Comparison of ENCODE assay signal across 8 cellular contexts in genomic region chr12:76348079-76348901, GRCh38. TPM values are rescaled to one million over a fixed set of nuclear protein-coding genes. Genes with fewer than 3 reads are reported as not detected.
DNase-seq lines count a peak whose midpoint lies in the region; ATAC-seq and TF ChIP-seq lines count a peak whose summit lies in the region.

BBS10 (minus strand) TSS chr12:76348415; CDS start chr12:76348358, 57 bp downstream.

- no peak within 1 kb of the TSS for H2BK12ac ChIP-seq in trophoblast cell (ENCODE audit: low read length)

- peaks cover 3% of the 10 kb centered on the region for H3K4me1 ChIP-seq in cardiac muscle cell (ENCODE audit: low read depth)
- peaks cover 3% of the 10 kb centered on the region in 2 experiments for H3K4me1 ChIP-seq in trophoblast cell (ENCODE audit: control insufficient read depth in 1 of 2, insufficient read depth in 2 of 2, low read length in 2 of 2)
- peaks cover 3 to 19% (median 11%) of the 10 kb centered on the region in 4 donors for H3K4me1 ChIP-seq in transverse colon

- peak; percentile 99 for ATAC-seq in HG02610 (IDR thresholded peaks at IDR 0.05; ENCODE audit: unreplicated experiment)

- WGBS in trophoblast cell (ENCODE audit: extremely low coverage, insufficient coverage, insufficient read length): no CpG with 5 or more reads among the region's 49 CpGs
- WGBS in transverse colon (ENCODE audit: low coverage in 1 of 2), 2 donors: 4% methylated on average over 39 of the region's 49 CpGs; no CpG with 5 or more reads in 1 of the 2 donors

- H3K4me3 ChIP-seq in GM12864 (ENCODE audit: low read depth, low read length) (peak within 1 kb of the TSS; percentile 73), cardiac muscle cell (peak within 1 kb of the TSS; percentile 87), trophoblast cell (ENCODE audit: low read depth, low read length) (peak within 1 kb of the TSS; percentile 98), transverse colon (peak within 1 kb of the TSS; percentile 51 to 71 (median 68))

- TF ChIP-seq CTCF in GM12864 (IDR thresholded peaks at IDR 0.05; ENCODE audit: low read depth, low read length, missing control alignments) (peak; percentile 36), cardiac muscle cell (IDR thresholded peaks at IDR 0.05; ENCODE audit: low read depth, low read length) (peak; percentile 58), transverse colon (IDR thresholded peaks at IDR 0.05) (peak in 4 of 5 experiments; percentile 14 to 54 (median 30))

- no peaks in the 10 kb centered on the region for H3K9me3 ChIP-seq in cardiac muscle cell (ENCODE audit: low read depth)
- no peaks in the 10 kb centered on the region for H3K9me3 ChIP-seq in trophoblast cell (ENCODE audit: insufficient read depth, low read depth, low read length)
- H3K9me3 ChIP-seq in transverse colon: no peaks in the 10 kb centered on the region

- peaks cover 4% of the 10 kb centered on the region for H3K79me2 ChIP-seq in trophoblast cell (ENCODE audit: control insufficient read depth, insufficient read depth, low read length, poor library complexity)

- peak within 1 kb of the TSS; percentile 99 for H3K4me2 ChIP-seq in trophoblast cell (ENCODE audit: low read length)

- H2BK5ac ChIP-seq in trophoblast cell (ENCODE audit: low read depth, low read length, poor library complexity): peak within 1 kb of the TSS; percentile 42

- H3K18ac ChIP-seq in trophoblast cell (ENCODE audit: low read length): peak within 1 kb of the TSS; percentile 73

- peak within 1 kb of the TSS; percentile 96 for H3K9ac ChIP-seq in trophoblast cell (ENCODE audit: low read length)

- in situ Hi-C loops in transverse colon (cut with MboI; ENCODE audit: low pct_ligation_motif_present in 1 of 4, low pct_unique_long_range_greater_than_20kb in 1 of 4, low sequenced_read_pairs in 3 of 4): no loop called here

- H3K36me3 ChIP-seq in cardiac muscle cell: no peaks in the 10 kb centered on the region
- H3K36me3 ChIP-seq in trophoblast cell (ENCODE audit: control insufficient read depth in 1 of 2, insufficient read depth in 2 of 2, low read length in 2 of 2): no peaks in the 10 kb centered on the region
- H3K36me3 ChIP-seq in transverse colon: no peaks in the 10 kb centered on the region

- H4K91ac ChIP-seq in trophoblast cell (ENCODE audit: low read depth, low read length): peak within 1 kb of the TSS; percentile 81

- H2BK120ac ChIP-seq in trophoblast cell (ENCODE audit: insufficient read depth, low read length, poor library complexity): peak within 1 kb of the TSS; percentile 73

- TF ChIP-seq EP300 in transverse colon (IDR thresholded peaks at IDR 0.05; ENCODE audit: low read depth): no peak

- peak within 1 kb of the TSS; percentile 52 for H3K4ac ChIP-seq in trophoblast cell (ENCODE audit: low read depth, low read length)

- DNase-seq in GM12864 (ENCODE audit: low read depth) (peak; percentile 88), NCI-H1092 (lab: John Stamatoyannopoulos, UW) (peak; percentile 76), SKM-1 treated with dmso at 0.1 percent for 144 hours (lab: John Stamatoyannopoulos, UW; ENCODE audit: unreplicated experiment) (peak; percentile 67), cardiac muscle cell (ENCODE audit: low read depth in 1 of 2, low spot score in 1 of 2) (peak; percentile 92 to 96), trophoblast cell (peak; percentile 83 to 86), transverse colon (peak; percentile 91)
- DNase-seq in activated naive CD8-positive, alpha-beta T cell treated with anti-CD3 and anti-CD28 coated beads, Interleukin-2, amount 50 U/mL, for 16 hours (ENCODE audit: low read depth, low spot score): peak; percentile 77

- H3K23ac ChIP-seq in trophoblast cell (ENCODE audit: low read length): no peak within 1 kb of the TSS

- peak within 1 kb of the TSS; percentile 85 for H2AFZ ChIP-seq in trophoblast cell (ENCODE audit: insufficient read depth, low read length, poor library complexity)

- peak within 1 kb of the TSS; percentile 15 for H2AK5ac ChIP-seq in trophoblast cell (ENCODE audit: low read length)

- H4K12ac ChIP-seq in trophoblast cell (ENCODE audit: low read depth, low read length): peak within 1 kb of the TSS; percentile 92

- peak within 1 kb of the TSS; percentile 94 for H3K27ac ChIP-seq in cardiac muscle cell
- peak within 1 kb of the TSS; percentile 59 for H3K27ac ChIP-seq in trophoblast cell (ENCODE audit: low read depth, low read length)
- peak within 1 kb of the TSS; percentile 78 to 89 (median 86) for H3K27ac ChIP-seq in transverse colon

- peak within 1 kb of the TSS; percentile 97 for H4K8ac ChIP-seq in trophoblast cell (ENCODE audit: low read depth, low read length)

- intact Hi-C loops in transverse colon (cut with DNase I; ENCODE audit: low total_unique reads): no loop called here

- H3K79me1 ChIP-seq in trophoblast cell (ENCODE audit: low read length): peaks cover 8% of the 10 kb centered on the region

- TF ChIP-seq POLR2A in transverse colon (IDR thresholded peaks at IDR 0.05): peak; percentile 50

- peak within 1 kb of the TSS; percentile 87 for H3K14ac ChIP-seq in trophoblast cell (ENCODE audit: low read length)

- no peaks in the 10 kb centered on the region for H3K27me3 ChIP-seq in cardiac muscle cell
- H3K27me3 ChIP-seq in trophoblast cell (ENCODE audit: insufficient read depth, low read length): no peaks in the 10 kb centered on the region
- H3K27me3 ChIP-seq in transverse colon: no peaks in the 10 kb centered on the region

RNA-seq across cellular contexts. Expression of gene BBS10, which starts in this region (rescaled TPM):
- total RNA-seq in cardiac muscle cell: 11.5 and 13.7 TPM in 2 replicates
- polyA plus RNA-seq in cardiac muscle cell: 12.8 and 23.2 TPM in 2 replicates
- 5.4 TPM in 2 replicates for polyA plus RNA-seq in trophoblast cell (2013)
- total RNA-seq in transverse colon: 1 to 10 TPM in 2 of 4 donors, not detected in 2; 5.2 to 6.4 TPM

Comparison
In these comparisons a context has a peak if more than half of its experiments do, and no peak if none do; other contexts are left out.
1. Peak in every context shown above with its lines: DNase-seq, ATAC-seq, H3K4me3 ChIP-seq and H3K27ac ChIP-seq.